Comparison of ENCODE assay signal across 22 cellular contexts in genomic region chr4:58566260-58566659, GRCh38.
"Had no signal": no experiment of that assay in that cellular context is flagged by ENCODE, and none has a peak within 500 bp of the region (broad histone marks: within the 10 kb centered on the region; RNA-seq: fewer than 3 reads in every experiment).

No MANE protein-coding gene starts in this region.

- ATAC-seq: left ventricle myocardium superior; lower lobe of right lung; naive thymus-derived CD8-positive, alpha-beta T cell; psoas muscle; right cardiac atrium; stimulated activated effector memory CD8-positive, alpha-beta T cell treated with anti-CD3 and anti-CD28 coated beads, Interleukin-12 subunit alpha, Interleukin-12 subunit beta, amount 100 ng/mL, for 72 hours had no signal

- H3K4me3 ChIP-seq: dorsolateral prefrontal cortex, lower lobe of right lung, psoas muscle, sigmoid colon, stomach, thyroid gland, vagina had no signal

- FAIRE-seq: frontal cortex, keratinocyte had no signal

- H3K27ac ChIP-seq: dorsolateral prefrontal cortex, lower lobe of right lung, psoas muscle, sigmoid colon, stomach, thyroid gland, vagina had no signal

- H3K4me1 ChIP-seq: lower lobe of right lung, psoas muscle, sigmoid colon, stomach, thyroid gland, vagina had no signal

- H3K27me3 Mint-ChIP-seq: naive thymus-derived CD8-positive, alpha-beta T cell had no signal

- H3K36me3 Mint-ChIP-seq: naive thymus-derived CD8-positive, alpha-beta T cell; stimulated activated effector memory CD8-positive, alpha-beta T cell treated with anti-CD3 and anti-CD28 coated beads, Interleukin-12 subunit alpha, Interleukin-12 subunit beta, amount 100 ng/mL, for 72 hours had no signal

- H3K4me1 Mint-ChIP-seq: naive thymus-derived CD8-positive, alpha-beta T cell; stimulated activated effector memory CD8-positive, alpha-beta T cell treated with anti-CD3 and anti-CD28 coated beads, Interleukin-12 subunit alpha, Interleukin-12 subunit beta, amount 100 ng/mL, for 72 hours had no signal

- H3K27ac Mint-ChIP-seq: naive thymus-derived CD8-positive, alpha-beta T cell; nephron progenitor cell; stimulated activated effector memory CD8-positive, alpha-beta T cell treated with anti-CD3 and anti-CD28 coated beads, Interleukin-12 subunit alpha, Interleukin-12 subunit beta, amount 100 ng/mL, for 72 hours had no signal

- DNase-seq: dorsolateral prefrontal cortex; effector CD4-positive, alpha-beta T cell; hypothalamus; left ventricle myocardium superior; lower lobe of right lung; naive thymus-derived CD8-positive, alpha-beta T cell; nephron progenitor cell; nucleus accumbens; posterior cingulate gyrus; psoas muscle; right cardiac atrium; sigmoid colon; stimulated activated CD4-positive, alpha-beta T cell treated with anti-CD3 and anti-CD28 coated beads, Interleukin-2, amount 100 ng/mL, for 24 hours; stimulated activated CD4-positive, alpha-beta T cell treated with anti-CD3 and anti-CD28 coated beads, Interleukin-4, amount 100 ng/mL, for 24 hours; stimulated activated naive CD4-positive, alpha-beta T cell treated with Interleukin-2 at 50 U/mL for 16 hours; stomach; thyroid gland; trophoblast cell had no signal

- H3K4me3 Mint-ChIP-seq: naive thymus-derived CD8-positive, alpha-beta T cell; nephron progenitor cell; stimulated activated effector memory CD8-positive, alpha-beta T cell treated with anti-CD3 and anti-CD28 coated beads, Interleukin-12 subunit alpha, Interleukin-12 subunit beta, amount 100 ng/mL, for 72 hours had no signal

- H3K36me3 ChIP-seq: lower lobe of right lung, sigmoid colon, stomach, thyroid gland, vagina had no signal

- H3K27me3 ChIP-seq: dorsolateral prefrontal cortex, sigmoid colon, stomach, thyroid gland, vagina had no signal

- H3K9me3 ChIP-seq: lower lobe of right lung, thyroid gland, vagina had no signal
